ENCODE assay signal across 10 cellular contexts in the genomic region with DNA sequence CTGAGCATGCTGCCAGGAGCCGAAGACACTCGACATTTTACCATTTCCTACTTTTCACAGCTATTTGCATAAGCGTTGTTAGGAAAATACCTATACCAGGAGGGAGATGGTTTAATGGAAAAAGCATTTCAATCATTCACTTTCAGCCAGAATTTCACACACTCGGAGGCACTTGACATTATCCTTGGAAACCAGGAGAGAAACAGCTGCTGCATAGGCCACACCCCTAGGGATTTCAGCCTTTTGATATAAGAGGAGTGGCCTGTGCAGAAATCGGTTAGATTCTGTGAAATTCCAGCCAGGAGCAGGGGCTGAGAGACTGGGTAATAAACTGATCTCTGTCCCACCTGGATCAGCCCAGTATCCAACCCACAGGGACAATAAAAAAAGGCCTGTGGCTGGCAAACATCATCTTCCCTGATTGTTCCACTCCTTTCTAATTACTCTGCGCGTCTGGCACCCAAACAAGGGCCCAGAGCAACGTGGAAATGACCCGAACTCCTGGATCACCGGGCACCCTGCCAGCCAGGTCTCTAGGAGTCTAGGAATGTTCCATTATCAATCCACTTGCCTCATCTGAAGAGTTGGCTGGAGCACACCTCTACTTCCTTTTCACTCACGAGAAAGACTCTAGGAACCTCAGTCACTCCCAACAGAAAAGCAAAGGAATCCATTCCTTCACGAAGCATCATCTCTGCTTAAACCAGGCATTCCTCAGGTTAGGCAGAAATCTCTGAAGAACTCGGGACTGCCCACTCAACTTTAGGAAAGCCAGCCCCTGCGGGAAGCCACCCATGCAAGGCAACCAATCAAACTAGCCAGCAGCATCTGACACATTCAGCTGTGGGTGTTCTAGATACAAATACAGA. TPM values are rescaled to one million over a fixed set of nuclear protein-coding genes. Genes with fewer than 3 reads are reported as not detected.
DNase-seq lines count a peak whose midpoint lies in the region; ATAC-seq and TF ChIP-seq lines count a peak whose summit lies in the region.
"Had no signal": no experiment of that assay in that cellular context is flagged by ENCODE, and none has a peak within 500 bp of the region (broad histone marks: within the 10 kb centered on the region; RNA-seq: fewer than 3 reads in every experiment).

No MANE protein-coding gene starts in this region.

- peaks cover 12 to 19% of the 10 kb centered on the region in 2 donors for H3K4me1 ChIP-seq in left lung

- peak; percentile 44 for DNase-seq in AG10803 (ENCODE audit: low read depth)
- peak; percentile 62 for DNase-seq in NCI-H1694 (lab: John Stamatoyannopoulos, UW)
- DNase-seq in left lung = peak in 1 of 2 donors; percentile 49
- DNase-seq in H4 (ENCODE audit: low spot score) = no peak
- no peak for DNase-seq in T-helper 17 cell
- no peak for DNase-seq in islet precursor cell
- DNase-seq: activated naive CD8-positive, alpha-beta T cell treated with anti-CD3 and anti-CD28 coated beads, Interleukin-2, amount 10 ng/mL, durations not matched to agents 7 days and 5 days had no signal

- H3K4me1 Mint-ChIP-seq in brain = peaks cover 55% of the 10 kb centered on the region
- peaks cover 8% of the 10 kb centered on the region for H3K4me1 Mint-ChIP-seq in T-helper 17 cell
- H3K4me1 Mint-ChIP-seq: activated naive CD8-positive, alpha-beta T cell treated with anti-CD3 and anti-CD28 coated beads, Interleukin-2, amount 10 ng/mL, durations not matched to agents 7 days and 5 days had no signal

- H3K27ac Mint-ChIP-seq in brain (peak overlapping the region; percentile 68 to 94 (median 79)), T-helper 17 cell (no peak overlapping the region)
- H3K27ac Mint-ChIP-seq: activated naive CD8-positive, alpha-beta T cell treated with anti-CD3 and anti-CD28 coated beads, Interleukin-2, amount 10 ng/mL, durations not matched to agents 7 days and 5 days had no signal

- H3K4me3 Mint-ChIP-seq in brain (peak overlapping the region; percentile 45 to 81 (median 68)), T-helper 17 cell (no peak overlapping the region)
- H3K4me3 Mint-ChIP-seq: activated naive CD8-positive, alpha-beta T cell treated with anti-CD3 and anti-CD28 coated beads, Interleukin-2, amount 10 ng/mL, durations not matched to agents 7 days and 5 days; CD14-positive monocyte had no signal

- intact Hi-C loops in left lung (cut with DNase I) = no loop called here

- H3K27me3 Mint-ChIP-seq in brain (no peaks in the 10 kb centered on the region), T-helper 17 cell (no peaks in the 10 kb centered on the region)
- H3K27me3 Mint-ChIP-seq: activated naive CD8-positive, alpha-beta T cell treated with anti-CD3 and anti-CD28 coated beads, Interleukin-2, amount 10 ng/mL, durations not matched to agents 7 days and 5 days had no signal

- no peaks in the 10 kb centered on the region for H3K36me3 ChIP-seq in left lung

- H3K27ac ChIP-seq in left lung = peak overlapping the region in 1 of 2 donors; percentile 54

- H3K9me3 ChIP-seq in left lung (no peaks in the 10 kb centered on the region), T-helper 17 cell (ENCODE audit: control insufficient read depth, low read length, poor library complexity, severe bottlenecking) (no peaks in the 10 kb centered on the region)

- H3K36me3 Mint-ChIP-seq in brain (peaks cover 8% of the 10 kb centered on the region), T-helper 17 cell (ENCODE audit: low read depth) (no peaks in the 10 kb centered on the region)
- H3K36me3 Mint-ChIP-seq: activated naive CD8-positive, alpha-beta T cell treated with anti-CD3 and anti-CD28 coated beads, Interleukin-2, amount 10 ng/mL, durations not matched to agents 7 days and 5 days had no signal

- ATAC-seq in left lung (peak; percentile 83), HG03039 (IDR thresholded peaks at IDR 0.05; ENCODE audit: unreplicated experiment) (no peak), T-helper 17 cell (no peak)

- TF ChIP-seq CTCF in AG10803 (conservative IDR thresholded peaks at IDR 0.05; ENCODE audit: low read length) = no peak
- TF ChIP-seq CTCF in brain (conservative IDR thresholded peaks at IDR 0.05) = no peak
- TF ChIP-seq CTCF in left lung (IDR thresholded peaks at IDR 0.05) = no peak

- H3K4me3 ChIP-seq in AG10803 (ENCODE audit: low read length) (no peak overlapping the region), left lung (no peak overlapping the region)

- no peaks in the 10 kb centered on the region for H3K27me3 ChIP-seq in left lung

- peaks cover 0 to 5% (median 0%) of the 10 kb centered on the region in 5 experiments for H3K9me3 Mint-ChIP-seq in brain
- H3K9me3 Mint-ChIP-seq: CD14-positive monocyte had no signal

RNA-seq across cellular contexts. Expression of gene ATXN7L1, which starts 37.9 kb away (rescaled TPM):
- polyA plus RNA-seq in brain (ENCODE audit: insufficient read depth, low read depth, low replicate concordance) = 4.4 TPM
- total RNA-seq in left lung (10 to 100 TPM; 13.0 to 13.4 TPM), T-helper 17 cell (10 to 100 TPM; 36.6 to 45.7 TPM)
- total RNA-seq in H4 (2014; rRNA removed; shearing (Covaris generic)) = 2.2 and 4.4 TPM in 2 replicates

Comparison
In these comparisons a context has a peak if more than half of its experiments do, and no peak if none do; other contexts are left out.
1. DNase-seq: peak in AG10803 (single experiment) and NCI-H1694 (single experiment); none in H4 (single experiment), T-helper 17 cell (0 of 3) and islet precursor cell (single experiment).